ENCODE assay signal across 10 cellular contexts in the genomic region with DNA sequence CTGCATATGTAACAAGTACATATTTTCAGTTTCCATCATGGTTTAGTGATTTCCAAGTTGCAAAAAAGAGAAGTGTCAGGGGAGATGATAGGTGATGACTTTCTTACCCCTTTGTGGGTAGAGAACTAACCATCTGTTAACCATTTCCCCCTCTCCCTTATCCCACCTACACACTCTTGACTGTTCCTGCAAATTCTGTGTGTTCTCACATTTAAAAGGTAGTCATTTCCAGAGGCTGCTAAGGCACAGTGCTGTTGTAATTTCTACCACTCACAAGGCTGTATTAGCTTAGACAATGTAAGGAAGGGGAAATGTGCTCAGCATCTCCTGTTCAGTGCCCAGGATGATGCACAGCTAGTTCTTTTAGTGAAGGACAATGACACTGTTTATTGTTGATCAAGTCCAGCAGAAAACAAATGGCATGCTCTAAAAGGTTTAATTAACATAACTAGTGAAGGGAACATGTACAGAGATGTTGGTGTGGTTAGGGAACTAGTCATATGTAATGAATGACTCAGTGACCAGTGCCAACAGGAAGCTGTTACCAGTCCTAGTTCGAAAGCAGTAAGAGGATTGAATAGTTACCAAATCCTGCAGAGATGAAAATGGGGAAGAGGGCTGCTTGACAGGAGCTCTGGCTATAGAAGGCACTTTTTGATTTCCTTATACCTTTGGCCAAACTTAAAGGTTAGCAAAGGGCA.
DNase-seq lines count a peak whose midpoint lies in the region; ATAC-seq and TF ChIP-seq lines count a peak whose summit lies in the region.
"Had no signal": no experiment of that assay in that cellular context is flagged by ENCODE, and none has a peak within 500 bp of the region (broad histone marks: within the 10 kb centered on the region; RNA-seq: fewer than 3 reads in every experiment).

No MANE protein-coding gene starts in this region.

- WGBS in neuronal stem cell (ENCODE audit: extremely low coverage in 2 of 2, insufficient read length in 2 of 2, insufficient replicate concordance in 1 of 2), 2 donors = no CpG with 5 or more reads among the region's 1 CpG

- ATAC-seq in GM18498 (IDR thresholded peaks at IDR 0.05; ENCODE audit: unreplicated experiment) (peak; percentile 70), GM21786 (IDR thresholded peaks at IDR 0.05; ENCODE audit: unreplicated experiment) (peak; percentile 65), lower lobe of right lung (peak; percentile 61 to 65), GM21825 (IDR thresholded peaks at IDR 0.05; ENCODE audit: unreplicated experiment) (no peak)

- H3K9ac ChIP-seq in OCI-LY3 (ENCODE audit: low read length) (no peak overlapping the region), neuronal stem cell (ENCODE audit: low read depth, low read length, poor library complexity) (no peak overlapping the region)

- no peak overlapping the region for H2AK5ac ChIP-seq in neuronal stem cell (ENCODE audit: low read depth, low read length)

- no peak overlapping the region for H3K18ac ChIP-seq in neuronal stem cell (ENCODE audit: low read length)

- no peak overlapping the region for H2BK15ac ChIP-seq in neuronal stem cell (ENCODE audit: low read length)

- no peak overlapping the region for H2AFZ ChIP-seq in OCI-LY3 (ENCODE audit: low read depth, low read length)
- H2AFZ ChIP-seq in neuronal stem cell (ENCODE audit: low read length) = no peak overlapping the region

- H3K9me3 ChIP-seq in OCI-LY3 (ENCODE audit: insufficient read depth, low read length) (no peaks in the 10 kb centered on the region), lower lobe of right lung (no peaks in the 10 kb centered on the region), neuronal stem cell (replicated peaks in 1 of 2; ENCODE audit: control insufficient read depth in 2 of 2, insufficient read depth in 1 of 2, low read depth in 1 of 2, low read length in 2 of 2) (no peaks in the 10 kb centered on the region)

- no peak overlapping the region for H4K91ac ChIP-seq in neuronal stem cell (ENCODE audit: low read depth, low read length, poor library complexity)

- no peaks in the 10 kb centered on the region for H3K79me1 ChIP-seq in neuronal stem cell (ENCODE audit: low read depth, low read length)

- no peaks in the 10 kb centered on the region for H3K36me3 ChIP-seq in OCI-LY3 (replicated peaks; ENCODE audit: low read depth, low read length)
- no peaks in the 10 kb centered on the region for H3K36me3 ChIP-seq in lower lobe of right lung
- H3K36me3 ChIP-seq in neuronal stem cell (replicated peaks in 1 of 2; ENCODE audit: control insufficient read depth in 2 of 2, insufficient read depth in 2 of 2, low read length in 2 of 2) = no peaks in the 10 kb centered on the region
- H3K36me3 ChIP-seq: WERI-Rb-1 had no signal

- H2BK5ac ChIP-seq in neuronal stem cell (ENCODE audit: low read length) = no peak overlapping the region

- H3K4me3 ChIP-seq in OCI-LY3 (ENCODE audit: low read length) (no peak overlapping the region), lower lobe of right lung (no peak overlapping the region), neuronal stem cell (ENCODE audit: low read length in 2 of 2) (no peak overlapping the region)

- H3K23ac ChIP-seq in neuronal stem cell (ENCODE audit: low read depth, low read length, poor library complexity) = no peak overlapping the region

- H3K27me3 ChIP-seq in OCI-LY3 (ENCODE audit: low read depth, low read length) = no peaks in the 10 kb centered on the region
- H3K27me3 ChIP-seq in lower lobe of right lung (ENCODE audit: low read depth) = no peaks in the 10 kb centered on the region
- H3K27me3 ChIP-seq in neuronal stem cell (ENCODE audit: control insufficient read depth in 3 of 3, insufficient read depth in 3 of 3, low read depth in 1 of 3, low read length in 3 of 3) = no peaks in the 10 kb centered on the region

- H3K27ac ChIP-seq in OCI-LY3 (ENCODE audit: low read length) = no peak overlapping the region
- no peak overlapping the region for H3K27ac ChIP-seq in lower lobe of right lung
- no peak overlapping the region for H3K27ac ChIP-seq in neuronal stem cell (replicated peaks; ENCODE audit: low read length)
- H3K27ac ChIP-seq: WERI-Rb-1 had no signal

- intact Hi-C loops in lower lobe of right lung (cut with DNase I) = no loop called here

- no peaks in the 10 kb centered on the region for H3K79me2 ChIP-seq in OCI-LY3 (ENCODE audit: low read length)

- no peak overlapping the region for H2BK12ac ChIP-seq in neuronal stem cell (ENCODE audit: low read length)

- H3K4me1 ChIP-seq in OCI-LY3 (ENCODE audit: low read length) (peaks cover 13% of the 10 kb centered on the region), lower lobe of right lung (no peaks in the 10 kb centered on the region), neuronal stem cell (ENCODE audit: control insufficient read depth in 2 of 2, insufficient read depth in 1 of 2, low read depth in 1 of 2, low read length in 2 of 2) (no peaks in the 10 kb centered on the region)

- no peak for DNase-seq in lower lobe of right lung
- DNase-seq in NCI-H2196 treated with DMSO at 0.1 percent for 48 hours (lab: John Stamatoyannopoulos, UW; ENCODE audit: unreplicated experiment) = no peak
- DNase-seq in neuronal stem cell (ENCODE audit: low spot score) = no peak
- no peak for DNase-seq in NCI-H446 treated with DMSO at 0.1 percent for 48 hours (lab: John Stamatoyannopoulos, UW)
- DNase-seq: Karpas-422, WERI-Rb-1 had no signal

- H3K4ac ChIP-seq in neuronal stem cell (ENCODE audit: low read length) = no peak overlapping the region

- H3K14ac ChIP-seq in neuronal stem cell (ENCODE audit: low read length) = no peak overlapping the region

- no peak overlapping the region for H2BK120ac ChIP-seq in neuronal stem cell (ENCODE audit: low read depth, low read length)

- no peak overlapping the region for H4K8ac ChIP-seq in neuronal stem cell (ENCODE audit: low read depth, low read length)

- H4K20me1 ChIP-seq in OCI-LY3 (ENCODE audit: insufficient read depth, low read length) = 0 out of 2 replicates have a peak, but pooled peaks cover 3% of the 10 kb centered on the region

- H3K4me2 ChIP-seq in OCI-LY3 (ENCODE audit: low read length) = peak overlapping the region; percentile 54
- no peak overlapping the region for H3K4me2 ChIP-seq in neuronal stem cell (ENCODE audit: insufficient read depth, low read length, poor library complexity, severe bottlenecking)

- no peak for TF ChIP-seq CTCF in OCI-LY3 (IDR thresholded peaks at IDR 0.05; ENCODE audit: low read depth, low read length)
- no peak for TF ChIP-seq CTCF in lower lobe of right lung (IDR thresholded peaks at IDR 0.05)
